Comparison of ENCODE assay signal across 8 cellular contexts in the genomic region with DNA sequence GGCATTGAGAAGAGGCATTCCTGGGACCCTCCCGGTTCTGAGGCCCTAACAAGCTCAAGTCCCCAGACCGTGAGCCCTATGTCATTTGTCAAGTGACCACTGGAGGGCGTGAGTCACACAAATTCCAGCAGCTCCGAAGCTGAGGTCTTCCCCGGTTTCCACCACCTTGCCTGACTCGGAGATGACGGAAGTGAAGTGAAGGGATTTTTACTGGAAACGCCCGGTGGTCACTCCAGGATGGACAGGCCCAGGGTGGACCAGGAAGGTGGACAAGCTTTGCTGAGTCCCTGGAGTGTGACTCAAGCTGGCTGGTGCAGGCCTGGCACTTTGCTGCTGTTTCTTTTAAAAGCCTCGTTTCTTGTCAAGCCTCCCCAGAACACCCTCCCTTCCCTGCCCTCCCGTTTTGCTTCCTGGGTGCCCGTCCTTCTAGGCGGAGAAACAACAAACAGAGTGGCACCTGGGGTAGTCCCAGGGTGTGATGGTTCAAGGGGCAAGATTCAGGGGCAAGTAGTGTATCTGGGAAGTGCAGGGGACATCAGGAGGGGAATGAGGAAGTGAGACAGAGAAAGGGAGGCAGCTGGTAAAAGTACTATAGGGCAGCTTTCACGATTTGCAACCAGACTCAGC. TPM values are rescaled to one million over a fixed set of nuclear protein-coding genes. Genes with fewer than 3 reads are reported as not detected.
A peak's percentile ranks its signal among the peaks of the same experiment; 100 is the strongest.
DNase-seq lines count a peak whose midpoint lies in the region; ATAC-seq and TF ChIP-seq lines count a peak whose summit lies in the region.

No MANE protein-coding gene starts in this region.

- no peaks in the 10 kb centered on the region for H3K27me3 Mint-ChIP-seq in activated T-helper 17 cell treated with anti-CD3 and anti-CD28 coated beads, Interleukin-2, amount 50 U/mL, for 72 hours

- H3K36me3 ChIP-seq in neuron (ENCODE audit: insufficient read depth, low read length) (no peaks in the 10 kb centered on the region), stomach (no peaks in the 10 kb centered on the region)

- intact Hi-C loops in stomach (cut with DNase I; ENCODE audit: low total_unique reads) = no loop called here

- no peaks in the 10 kb centered on the region for H3K36me3 Mint-ChIP-seq in activated T-helper 17 cell treated with anti-CD3 and anti-CD28 coated beads, Interleukin-2, amount 50 U/mL, for 72 hours (ENCODE audit: low read depth)

- TF ChIP-seq CTCF in foreskin fibroblast (IDR thresholded peaks at IDR 0.05; ENCODE audit: low read depth, low read length) (peak; percentile 88), stomach (IDR thresholded peaks at IDR 0.05) (peak in 5 of 7 experiments; percentile 73 to 89 (median 81))

- DNase-seq in CMK (ENCODE audit: low read depth) (peak; percentile 84), Kasumi-1 (lab: John Stamatoyannopoulos, UW) (peak; percentile 78 to 82), RKO (ENCODE audit: low spot score) (peak; percentile 86), foreskin fibroblast (peak; percentile 71 to 90), stomach (peak; percentile 86)

- H3K4me1 Mint-ChIP-seq in activated T-helper 17 cell treated with anti-CD3 and anti-CD28 coated beads, Interleukin-2, amount 50 U/mL, for 72 hours = peaks cover 39% of the 10 kb centered on the region

- peak overlapping the region in 3 of 5 donors; percentile 44 to 60 (median 58) for H3K27ac ChIP-seq in stomach

- H3K27me3 ChIP-seq in neuron (ENCODE audit: insufficient read depth, low read length) (peaks cover 16% of the 10 kb centered on the region), stomach (no peaks in the 10 kb centered on the region)

- peak overlapping the region; percentile 95 for H2AFZ ChIP-seq in neuron (ENCODE audit: low read depth, low read length)

- H3K9me3 Mint-ChIP-seq in activated T-helper 17 cell treated with anti-CD3 and anti-CD28 coated beads, Interleukin-2, amount 50 U/mL, for 72 hours = no peaks in the 10 kb centered on the region

- no peak for TF ChIP-seq POLR2A in stomach (IDR thresholded peaks at IDR 0.05)

- H3K4me3 ChIP-seq in foreskin fibroblast (ENCODE audit: low read depth in 1 of 2, low read length in 2 of 2) = peak overlapping the region; percentile 29 to 42
- H3K4me3 ChIP-seq in neuron (ENCODE audit: low read length) = peak overlapping the region; percentile 38
- H3K4me3 ChIP-seq in stomach = peak overlapping the region; percentile 29 to 37 (median 33)

- no peaks in the 10 kb centered on the region for H3K9me3 ChIP-seq in neuron (ENCODE audit: low read length)
- no peaks in the 10 kb centered on the region for H3K9me3 ChIP-seq in stomach

- 1 to 3% (median 2%) methylated on average over 12 to 14 of the region's 14 CpGs for WGBS in stomach, 5 donors

- TF ChIP-seq EP300 in stomach (IDR thresholded peaks at IDR 0.05) = no peak

- H3K4me3 Mint-ChIP-seq in activated T-helper 17 cell treated with anti-CD3 and anti-CD28 coated beads, Interleukin-2, amount 50 U/mL, for 72 hours = peak overlapping the region; percentile 87

- peak; percentile 37 for ATAC-seq in GM21447 (IDR thresholded peaks at IDR 0.05; ENCODE audit: unreplicated experiment)
- ATAC-seq in activated T-helper 17 cell treated with anti-CD3 and anti-CD28 coated beads, Interleukin-2, amount 50 U/mL, for 72 hours (replicated peaks) = peak; percentile 62

- peak overlapping the region; percentile 93 for H3K27ac Mint-ChIP-seq in activated T-helper 17 cell treated with anti-CD3 and anti-CD28 coated beads, Interleukin-2, amount 50 U/mL, for 72 hours

- peaks cover 6% of the 10 kb centered on the region for H3K4me1 ChIP-seq in neuron (ENCODE audit: insufficient read depth, low read length)
- H3K4me1 ChIP-seq in stomach = peaks cover 3 to 22% (median 12%) of the 10 kb centered on the region in 4 donors

RNA-seq across cellular contexts. Expression of a gene that starts 5.3 kb away (rescaled TPM):
- not detected for total RNA-seq in activated T-helper 17 cell treated with anti-CD3 and anti-CD28 coated beads, Interleukin-2, amount 50 U/mL, for 72 hours
- total RNA-seq in stomach = under 1 TPM in 2 of 5 donors, not detected in 3; 0.18 to 0.87 TPM
- under 1 TPM in 1 of 3 donors, not detected in 2; 0.20 TPM for polyA plus RNA-seq in stomach

Comparison
In these comparisons a context has a peak if more than half of its experiments do, and no peak if none do; other contexts are left out.
1. Peak in every context shown above with its lines: DNase-seq, ATAC-seq, H3K4me3 ChIP-seq and H3K27ac ChIP-seq.